Comparison of ENCODE assay signal across 15 cellular contexts in the genomic region with DNA sequence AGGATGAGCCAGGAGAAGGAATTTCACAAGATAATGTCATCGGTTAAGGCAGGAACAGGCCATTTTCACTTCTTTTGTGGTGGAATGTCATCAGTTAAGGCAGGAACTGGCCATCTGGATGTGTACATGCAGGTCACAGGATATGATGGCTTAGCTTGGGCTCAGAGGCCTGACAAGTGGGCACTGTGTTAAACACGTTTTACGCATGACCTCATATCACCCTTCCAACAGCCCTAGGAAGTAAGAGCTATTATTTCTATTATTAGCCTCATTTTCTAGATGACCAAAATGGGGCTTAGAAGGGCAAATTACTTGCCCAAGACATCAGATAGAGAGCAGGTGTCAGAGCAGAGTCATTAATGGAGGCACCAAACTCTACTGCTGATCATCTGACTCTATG. TPM values are rescaled to one million over a fixed set of nuclear protein-coding genes. Genes with fewer than 3 reads are reported as not detected.
DNase-seq lines count a peak whose midpoint lies in the region; ATAC-seq and TF ChIP-seq lines count a peak whose summit lies in the region.
"Not testable (repeated sequence)": the region's sequence is repeated elsewhere in the genome, so short reads cannot be mapped to it uniquely, and the experiment has no call there.
"Had no signal": no experiment of that assay in that cellular context is flagged by ENCODE, and none has a peak within 500 bp of the region (broad histone marks: within the 10 kb centered on the region; RNA-seq: fewer than 3 reads in every experiment).

No MANE protein-coding gene starts in this region.

- not testable (repeated sequence) for DNase-seq in GM23338 (ENCODE audit: low spot score); activated naive CD8-positive, alpha-beta T cell treated with anti-CD3 and anti-CD28 coated beads for 36 hours; right atrium auricular region (ENCODE audit: low spot score); mesothelial cell of epicardium (ENCODE audit: low spot score in 2 of 2, unreplicated experiment in 2 of 2); spleen

- WGBS in spleen, 5 donors: 42 to 63% (median 58%) methylated on average over 2 to 3 of the region's 3 CpGs

- H4K20me1 ChIP-seq in GM23338 (replicated peaks; ENCODE audit: insufficient read depth): not testable (repeated sequence)

- H3K36me3 Mint-ChIP-seq in GM23338 (ENCODE audit: low read depth); T-helper 1 cell treated with Interleukin-12 subunit alpha and Interleukin-12 subunit beta and Interleukin-4 antibody, amounts not matched to agents 30 μg/mL and 1 μg/mL, for 36 hours (ENCODE audit: low read depth); activated naive CD8-positive, alpha-beta T cell treated with anti-CD3 and anti-CD28 coated beads for 36 hours; mesothelial cell of epicardium: not testable (repeated sequence)

- not testable (repeated sequence) for H3K79me2 ChIP-seq in GM23338 (replicated peaks; ENCODE audit: insufficient read depth)

- not testable (repeated sequence) for H3K9me2 ChIP-seq in GM23338 (ENCODE audit: insufficient read depth)

- not testable (repeated sequence) for H3K4me3 Mint-ChIP-seq in GM23338, mesothelial cell of epicardium
- H3K4me3 Mint-ChIP-seq in T-helper 1 cell treated with Interleukin-12 subunit alpha and Interleukin-12 subunit beta and Interleukin-4 antibody, amounts not matched to agents 30 μg/mL and 1 μg/mL, for 36 hours: peak overlapping the region; percentile 41
- H3K4me3 Mint-ChIP-seq in activated naive CD8-positive, alpha-beta T cell treated with anti-CD3 and anti-CD28 coated beads for 36 hours: peak overlapping the region; percentile 29

- H3K4me1 ChIP-seq in GM23338 (ENCODE audit: insufficient read depth) (peaks cover 39% of the 10 kb centered on the region), duodenal mucosa (ENCODE audit: control insufficient read depth in 1 of 2, insufficient read depth in 2 of 2, low read length in 2 of 2) (peaks cover 33 to 43% of the 10 kb centered on the region in 2 donors), right atrium auricular region (peaks cover 0 to 73% of the 10 kb centered on the region in 2 donors), spleen (peaks cover 23 to 85% (median 71%) of the 10 kb centered on the region in 6 donors)

- intact Hi-C loops in spleen (cut with DNase I; ENCODE audit: low total_unique reads): not testable (repeated sequence)

- not testable (repeated sequence) for H3K9ac ChIP-seq in duodenal mucosa (ENCODE audit: low read depth in 1 of 2, low read length in 2 of 2)

- not testable (repeated sequence) for H3K4me3 ChIP-seq in GM23338; duodenal mucosa (ENCODE audit: low read depth in 1 of 2, low read length in 2 of 2); right atrium auricular region; spleen

- not testable (repeated sequence) for H2AFZ ChIP-seq in GM23338

- H3K27ac Mint-ChIP-seq in GM23338: peak overlapping the region; percentile 60
- H3K27ac Mint-ChIP-seq in T-helper 1 cell treated with Interleukin-12 subunit alpha and Interleukin-12 subunit beta and Interleukin-4 antibody, amounts not matched to agents 30 μg/mL and 1 μg/mL, for 36 hours; activated naive CD8-positive, alpha-beta T cell treated with anti-CD3 and anti-CD28 coated beads for 36 hours: not testable (repeated sequence)
- H3K27ac Mint-ChIP-seq in mesothelial cell of epicardium: peak overlapping the region; percentile 59

- TF ChIP-seq CTCF in GM23338 (conservative IDR thresholded peaks at IDR 0.05; ENCODE audit: low read depth in 2 of 2); right atrium auricular region (IDR thresholded peaks at IDR 0.05); mesothelial cell of epicardium (IDR thresholded peaks at IDR 0.05; ENCODE audit: unreplicated experiment); spleen (IDR thresholded peaks at IDR 0.05 in 8 of 11, conservative IDR thresholded peaks at IDR 0.05 in 3 of 11): not testable (repeated sequence)

- ATAC-seq in GM23338: not testable (repeated sequence)

- H3K4me2 ChIP-seq in GM23338: not testable (repeated sequence)

- H3F3A ChIP-seq in GM23338 (replicated peaks; ENCODE audit: low read depth): not testable (repeated sequence)

- peaks cover 50% of the 10 kb centered on the region for H3K4me1 Mint-ChIP-seq in GM23338
- H3K4me1 Mint-ChIP-seq in T-helper 1 cell treated with Interleukin-12 subunit alpha and Interleukin-12 subunit beta and Interleukin-4 antibody, amounts not matched to agents 30 μg/mL and 1 μg/mL, for 36 hours (ENCODE audit: low read depth): peaks cover 52% of the 10 kb centered on the region
- peaks cover 50% of the 10 kb centered on the region for H3K4me1 Mint-ChIP-seq in activated naive CD8-positive, alpha-beta T cell treated with anti-CD3 and anti-CD28 coated beads for 36 hours
- peaks cover 60% of the 10 kb centered on the region for H3K4me1 Mint-ChIP-seq in mesothelial cell of epicardium

- TF ChIP-seq POLR2A in spleen (IDR thresholded peaks at IDR 0.05): not testable (repeated sequence)

- H3K27ac ChIP-seq in GM23338 (ENCODE audit: low read depth): not testable (repeated sequence)
- H3K27ac ChIP-seq in duodenal mucosa (ENCODE audit: low read depth, low read length): peak overlapping the region; percentile 6
- H3K27ac ChIP-seq in right atrium auricular region: peak overlapping the region; percentile 33 to 64
- peak overlapping the region; percentile 4 to 95 (median 86) for H3K27ac ChIP-seq in spleen

- H3K36me3 ChIP-seq in GM23338 (ENCODE audit: insufficient read depth); duodenal mucosa (ENCODE audit: control insufficient read depth in 1 of 2, insufficient read depth in 2 of 2, low read length in 2 of 2); right atrium auricular region; spleen: not testable (repeated sequence)

- not testable (repeated sequence) for H3K9me3 ChIP-seq in duodenal mucosa (ENCODE audit: control insufficient read depth in 1 of 2, low read length in 2 of 2); right atrium auricular region; spleen

- H3K27me3 ChIP-seq in GM23338 (ENCODE audit: insufficient read depth); duodenal mucosa (ENCODE audit: control insufficient read depth in 1 of 2, insufficient read depth in 2 of 2, low read length in 2 of 2); right atrium auricular region; spleen (replicated peaks in 1 of 7): not testable (repeated sequence)

- not testable (repeated sequence) for H3K9me3 Mint-ChIP-seq in GM23338; T-helper 1 cell treated with Interleukin-12 subunit alpha and Interleukin-12 subunit beta and Interleukin-4 antibody, amounts not matched to agents 30 μg/mL and 1 μg/mL, for 36 hours; activated naive CD8-positive, alpha-beta T cell treated with anti-CD3 and anti-CD28 coated beads for 36 hours; mesothelial cell of epicardium

- H3K27me3 Mint-ChIP-seq in GM23338 (ENCODE audit: insufficient read depth, low read depth, poor library complexity): peaks cover 17% of the 10 kb centered on the region
- H3K27me3 Mint-ChIP-seq in T-helper 1 cell treated with Interleukin-12 subunit alpha and Interleukin-12 subunit beta and Interleukin-4 antibody, amounts not matched to agents 30 μg/mL and 1 μg/mL, for 36 hours (ENCODE audit: low read depth): peaks cover 31% of the 10 kb centered on the region
- H3K27me3 Mint-ChIP-seq in activated naive CD8-positive, alpha-beta T cell treated with anti-CD3 and anti-CD28 coated beads for 36 hours: peaks cover 37% of the 10 kb centered on the region
- H3K27me3 Mint-ChIP-seq in mesothelial cell of epicardium (ENCODE audit: low read depth): not testable (repeated sequence)

RNA-seq across cellular contexts. Expression of a gene that starts 2.2 kb away (rescaled TPM):
- total RNA-seq in GM23338 (2014; rRNA removed; shearing (Covaris generic)): 0.43 and 0.52 TPM in 2 replicates
- 0.42 TPM in 2 replicates for polyA plus RNA-seq in GM23338 (2016; fragmentation: Nextera tagmentation; extraction: Ambion mirVana)
- 10 to 100 TPM; 28.6 to 28.7 TPM for total RNA-seq in activated naive CD8-positive, alpha-beta T cell treated with anti-CD3 and anti-CD28 coated beads for 36 hours
- 1 to 10 TPM; 6.3 to 6.5 TPM for total RNA-seq in right atrium auricular region
- 14.3 to 17.8 TPM (median 14.9 TPM) in 3 replicates for total RNA-seq in mesothelial cell of epicardium
- total RNA-seq in spleen: 10 to 100 TPM; 19.1 to 44.5 (median 24.7) TPM
- polyA plus RNA-seq in spleen: 10 to 100 TPM in 2 of 3 donors, 1 to 10 TPM in 1; 7.7 to 29.9 (median 10.4) TPM

RNA-seq across cellular contexts. Expression of a gene that starts 28.2 kb away (rescaled TPM):
- total RNA-seq in GM23338 (2014; rRNA removed; shearing (Covaris generic)): not detected in 2 replicates
- 0.10 and 0.24 TPM in 2 replicates for polyA plus RNA-seq in GM23338 (2016; fragmentation: Nextera tagmentation; extraction: Ambion mirVana)
- total RNA-seq in activated naive CD8-positive, alpha-beta T cell treated with anti-CD3 and anti-CD28 coated beads for 36 hours: 10 to 100 TPM; 37.0 to 37.3 TPM
- 1 to 10 TPM; 2.6 TPM for total RNA-seq in right atrium auricular region
- total RNA-seq in mesothelial cell of epicardium: 2.3 to 3.6 TPM (median 2.9 TPM) in 3 replicates
- total RNA-seq in spleen: 10 to 100 TPM; 12.8 to 22.2 (median 18.2) TPM
- 10 to 100 TPM in 1 of 3 donors, 1 to 10 TPM in 2; 6.1 to 11.4 (median 7.0) TPM for polyA plus RNA-seq in spleen

RNA-seq across cellular contexts. Expression of a gene that starts 47.9 kb away (rescaled TPM):
- not detected in 2 replicates for total RNA-seq in GM23338 (2014; rRNA removed; shearing (Covaris generic))
- polyA plus RNA-seq in GM23338 (2016; fragmentation: Nextera tagmentation; extraction: Ambion mirVana) (0.10 TPM in 2 replicates), spleen (under 1 TPM in 1 of 3 donors, not detected in 2; 0.04 TPM)
- total RNA-seq in activated naive CD8-positive, alpha-beta T cell treated with anti-CD3 and anti-CD28 coated beads for 36 hours: not detected
- total RNA-seq in right atrium auricular region (under 1 TPM in 1 of 2 donors, not detected in 1; 0.24 TPM), mesothelial cell of epicardium (not detected in 3 replicates), spleen (10 to 100 TPM in 1 of 7 donors, 1 to 10 TPM in 3, under 1 TPM in 1, not detected in 2; 0.49 to 36.9 (median 2.9) TPM)
- total RNA-seq: dermis microvascular lymphatic vessel endothelial cell, epithelial cell of proximal tubule, LHCN-M2, lung microvascular endothelial cell, myocyte, osteoblast, PC-9, thyroid gland had no signal
